In the genomic region with DNA sequence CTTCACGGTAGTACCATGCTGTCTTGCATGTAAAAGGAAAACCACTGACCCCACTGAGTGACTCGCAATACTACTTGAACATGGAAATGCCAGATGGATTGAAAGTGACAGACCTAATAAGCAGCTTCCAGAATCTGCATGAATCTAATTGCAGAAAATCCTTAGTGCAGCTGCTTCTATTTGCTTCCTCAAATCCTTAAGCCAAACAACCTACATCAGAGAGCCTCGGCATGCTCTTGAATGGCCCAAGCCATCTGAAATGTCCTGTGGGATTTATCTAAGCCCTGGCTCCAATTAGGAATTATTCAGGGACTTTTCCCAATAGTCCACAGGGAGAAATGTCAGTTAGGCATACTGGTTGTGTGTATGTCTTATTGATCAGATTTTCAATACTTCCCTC, we compare ENCODE assay signal across 22 cellular contexts.
DNase-seq lines count a peak whose midpoint lies in the region; ATAC-seq and TF ChIP-seq lines count a peak whose summit lies in the region.
"Had no signal": no experiment of that assay in that cellular context is flagged by ENCODE, and none has a peak within 500 bp of the region (broad histone marks: within the 10 kb centered on the region; RNA-seq: fewer than 3 reads in every experiment).

No MANE protein-coding gene starts in this region.

- TF ChIP-seq CTCF in brain (conservative IDR thresholded peaks at IDR 0.05): no peak
- TF ChIP-seq CTCF in glutamatergic neuron (IDR thresholded peaks at IDR 0.05; ENCODE audit: partially characterized antibody, unreplicated experiment): no peak

- H3K27me3 Mint-ChIP-seq in brain: no peaks in the 10 kb centered on the region
- peaks cover 13% of the 10 kb centered on the region for H3K27me3 Mint-ChIP-seq in glutamatergic neuron (ENCODE audit: unreplicated experiment)
- peaks cover 31% of the 10 kb centered on the region for H3K27me3 Mint-ChIP-seq in activated naive CD4-positive, alpha-beta T cell treated with anti-CD3 and anti-CD28 coated beads for 36 hours (ENCODE audit: low read depth)

- no peaks in the 10 kb centered on the region for H3K36me3 Mint-ChIP-seq in brain
- H3K36me3 Mint-ChIP-seq in glutamatergic neuron (ENCODE audit: unreplicated experiment): no peaks in the 10 kb centered on the region
- no peaks in the 10 kb centered on the region for H3K36me3 Mint-ChIP-seq in activated naive CD4-positive, alpha-beta T cell treated with anti-CD3 and anti-CD28 coated beads for 36 hours (ENCODE audit: low read depth)
- H3K36me3 Mint-ChIP-seq: CD4-positive, alpha-beta memory T cell had no signal

- DNase-seq in NCI-H524 (lab: John Stamatoyannopoulos, UW): peak; percentile 59 to 90
- DNase-seq in glutamatergic neuron: no peak
- no peak for DNase-seq in SIG-M5 (lab: John Stamatoyannopoulos, UW)
- no peak for DNase-seq in NCI-H510A (lab: John Stamatoyannopoulos, UW)
- no peak for DNase-seq in activated naive CD4-positive, alpha-beta T cell treated with anti-CD3 and anti-CD28 coated beads for 36 hours
- DNase-seq: C1 segment of cervical spinal cord; CD4-positive, alpha-beta memory T cell; COR-L47; DMS 273 treated with DMSO at 0.1 percent for 48 hours; DMS79; EL; GF-D8; NCI-H1048; NCI-H1417 treated with DMSO at 0.1 percent for 48 hours; NCI-H1694 treated with DMSO at 0.1 percent for 48 hours; NCI-H2081; NCI-H226; NCI-H526; SHP77 had no signal

- intact Hi-C loops in activated naive CD4-positive, alpha-beta T cell treated with anti-CD3 and anti-CD28 coated beads for 36 hours (cut with micrococcal nuclease): loop anchor here (10.0 kb wide), 1 partner anchor 1163 kb away; no protein-coding TSS in a partner anchor

- H3K9me3 Mint-ChIP-seq in brain (peaks cover 7 to 22% (median 12%) of the 10 kb centered on the region in 5 experiments), glutamatergic neuron (ENCODE audit: unreplicated experiment) (peaks cover 13% of the 10 kb centered on the region)
- no peaks in the 10 kb centered on the region for H3K9me3 Mint-ChIP-seq in activated naive CD4-positive, alpha-beta T cell treated with anti-CD3 and anti-CD28 coated beads for 36 hours

- H3K4me1 Mint-ChIP-seq in brain (peaks cover 14% of the 10 kb centered on the region), glutamatergic neuron (ENCODE audit: low read depth, unreplicated experiment) (peaks cover 20% of the 10 kb centered on the region)
- H3K4me1 Mint-ChIP-seq in activated naive CD4-positive, alpha-beta T cell treated with anti-CD3 and anti-CD28 coated beads for 36 hours (ENCODE audit: low read depth): peaks cover 2% of the 10 kb centered on the region
- H3K4me1 Mint-ChIP-seq: CD4-positive, alpha-beta memory T cell had no signal

- peak overlapping the region; percentile 54 to 88 (median 72) for H3K27ac Mint-ChIP-seq in brain
- H3K27ac Mint-ChIP-seq in glutamatergic neuron (ENCODE audit: unreplicated experiment): peak overlapping the region; percentile 86
- H3K27ac Mint-ChIP-seq in activated naive CD4-positive, alpha-beta T cell treated with anti-CD3 and anti-CD28 coated beads for 36 hours: no peak overlapping the region
- H3K27ac Mint-ChIP-seq: CD4-positive, alpha-beta memory T cell had no signal

- ATAC-seq in HG03039 (IDR thresholded peaks at IDR 0.05; ENCODE audit: unreplicated experiment): no peak
- ATAC-seq: Panc1 had no signal

- CTCF ChIA-PET in activated naive CD4-positive, alpha-beta T cell treated with anti-CD3 and anti-CD28 coated beads for 36 hours (lab: Charles Lee): no interaction called here

- H3K4me3 Mint-ChIP-seq in brain (no peak overlapping the region), glutamatergic neuron (ENCODE audit: unreplicated experiment) (peak overlapping the region; percentile 48)
- no peak overlapping the region for H3K4me3 Mint-ChIP-seq in activated naive CD4-positive, alpha-beta T cell treated with anti-CD3 and anti-CD28 coated beads for 36 hours
- H3K4me3 Mint-ChIP-seq: CD4-positive, alpha-beta memory T cell had no signal

Comparison
In these comparisons a context has a peak if more than half of its experiments do, and no peak if none do; other contexts are left out.
1. DNase-seq: peak in NCI-H524 (2 of 2); none in glutamatergic neuron (single experiment), SIG-M5 (single experiment), NCI-H510A (single experiment) and activated naive CD4-positive, alpha-beta T cell treated with anti-CD3 and anti-CD28 coated beads for 36 hours (single experiment).